In genomic region chr7:106485031-106485551, GRCh38 we compare ENCODE assay signal across 8 cellular contexts.
DNase-seq lines count a peak whose midpoint lies in the region; ATAC-seq and TF ChIP-seq lines count a peak whose summit lies in the region.

No MANE protein-coding gene starts in this region.

- no peak for TF ChIP-seq CTCF in left lung (IDR thresholded peaks at IDR 0.05)

- peaks cover 8 to 19% of the 10 kb centered on the region in 2 donors for H3K4me1 ChIP-seq in left lung

- H3K4me3 ChIP-seq in left lung = no peak overlapping the region

- H3K9me3 Mint-ChIP-seq in activated naive CD4-positive, alpha-beta T cell treated with anti-CD3 and anti-CD28 coated beads, Interleukin-2, amount 50 U/mL, for 72 hours = peaks cover 0 to 8% of the 10 kb centered on the region in 2 donors

- in situ Hi-C loops in Caki2 (cut with HindIII; ENCODE audit: low pct_unique_long_range_greater_than_20kb, low sequenced_read_pairs) = no loop called here

- no peaks in the 10 kb centered on the region for H3K27me3 ChIP-seq in left lung

- DNase-seq in Caki2 (ENCODE audit: low read depth) (peak; percentile 83), left lung (no peak), NCI-H146 (lab: John Stamatoyannopoulos, UW) (no peak), NCI-H748 treated with DMSO at 0.1 percent for 48 hours (lab: John Stamatoyannopoulos, UW) (no peak)
- DNase-seq in activated naive CD4-positive, alpha-beta T cell treated with anti-CD3 and anti-CD28 coated beads, Interleukin-2, amount 50 U/mL, for 72 hours (ENCODE audit: low spot score in 2 of 2) = no peak
- DNase-seq in activated effector memory CD4-positive, alpha-beta T cell treated with Interleukin-2 at 50 U/mL for 16 hours = no peak

- peaks cover 0 to 26% of the 10 kb centered on the region in 2 donors for H3K36me3 Mint-ChIP-seq in activated naive CD4-positive, alpha-beta T cell treated with anti-CD3 and anti-CD28 coated beads, Interleukin-2, amount 50 U/mL, for 72 hours

- peak overlapping the region; percentile 35 to 43 for H3K27ac ChIP-seq in left lung

- peak; percentile 47 for ATAC-seq in HG02642 (IDR thresholded peaks at IDR 0.05; ENCODE audit: poor library complexity, unreplicated experiment)
- ATAC-seq in activated naive CD4-positive, alpha-beta T cell treated with anti-CD3 and anti-CD28 coated beads, Interleukin-2, amount 50 U/mL, for 72 hours = peak; percentile 67 to 77
- ATAC-seq in left lung = peak; percentile 35
- ATAC-seq in GM19328 (IDR thresholded peaks at IDR 0.05; ENCODE audit: unreplicated experiment) = no peak

- intact Hi-C loops in left lung (cut with DNase I) = no loop called here

- H3K36me3 ChIP-seq in left lung = no peaks in the 10 kb centered on the region

- H3K27ac Mint-ChIP-seq in activated naive CD4-positive, alpha-beta T cell treated with anti-CD3 and anti-CD28 coated beads, Interleukin-2, amount 50 U/mL, for 72 hours = peak overlapping the region; percentile 47 to 93

- H3K9me3 ChIP-seq in left lung = no peaks in the 10 kb centered on the region
